ENCODE assay signal across 8 cellular contexts in genomic region chr4:70703695-70704332, GRCh38. TPM values are rescaled to one million over a fixed set of nuclear protein-coding genes. Genes with fewer than 3 reads are reported as not detected.
DNase-seq lines count a peak whose midpoint lies in the region; ATAC-seq and TF ChIP-seq lines count a peak whose summit lies in the region.

No MANE protein-coding gene starts in this region.

- peak; percentile 5 for ATAC-seq in GM21381 (IDR thresholded peaks at IDR 0.05; ENCODE audit: unreplicated experiment)
- ATAC-seq in left lung: peak; percentile 13
- no peak for ATAC-seq in HG03442 (IDR thresholded peaks at IDR 0.05; ENCODE audit: unreplicated experiment)

- H3K27me3 ChIP-seq in breast epithelium (no peaks in the 10 kb centered on the region), left lung (peaks cover 0 to 5% of the 10 kb centered on the region in 2 donors), subcutaneous abdominal adipose tissue (ENCODE audit: control insufficient read depth in 5 of 5, insufficient read depth in 4 of 5, low read length in 5 of 5) (no peaks in the 10 kb centered on the region)

- H3K9me3 ChIP-seq in breast epithelium: no peaks in the 10 kb centered on the region
- H3K9me3 ChIP-seq in left lung: no peaks in the 10 kb centered on the region
- no peaks in the 10 kb centered on the region for H3K9me3 ChIP-seq in subcutaneous abdominal adipose tissue (ENCODE audit: control insufficient read depth in 5 of 5, low read length in 5 of 5)

- H3K36me3 ChIP-seq in breast epithelium (no peaks in the 10 kb centered on the region), left lung (no peaks in the 10 kb centered on the region), subcutaneous abdominal adipose tissue (ENCODE audit: control insufficient read depth in 5 of 5, insufficient read depth in 5 of 5, low read length in 5 of 5) (no peaks in the 10 kb centered on the region)

- TF ChIP-seq CTCF in AG09309 (IDR thresholded peaks at IDR 0.05; ENCODE audit: control insufficient read depth, insufficient read depth, low read depth, low read length, missing control alignments) (no peak), breast epithelium (IDR thresholded peaks at IDR 0.05) (no peak), left lung (IDR thresholded peaks at IDR 0.05) (no peak)

- DNase-seq in AG09309 (ENCODE audit: low read depth) (no peak), NCI-H69 (lab: John Stamatoyannopoulos, UW) (peak; percentile 88), breast epithelium (ENCODE audit: low spot score in 2 of 2) (no peak), left lung (no peak), HuH-7 (ENCODE audit: low spot score) (no peak)

- H3K4me1 ChIP-seq in breast epithelium (no peaks in the 10 kb centered on the region), left lung (peaks cover 4 to 38% of the 10 kb centered on the region in 2 donors), subcutaneous abdominal adipose tissue (ENCODE audit: control insufficient read depth in 5 of 5, insufficient read depth in 5 of 5, low read length in 5 of 5) (peaks cover 7 to 21% (median 13%) of the 10 kb centered on the region in 5 donors)

- intact Hi-C loops in breast epithelium (cut with DNase I; ENCODE audit: low total_unique reads): no loop called here
- intact Hi-C loops in left lung (cut with DNase I): no loop called here

- no peak for TF ChIP-seq POLR2A in breast epithelium (IDR thresholded peaks at IDR 0.05)

- H3K4me3 ChIP-seq in AG09309 (ENCODE audit: control insufficient read depth, low read depth, low read length) (peak overlapping the region; percentile 75), breast epithelium (peak overlapping the region; percentile 86 to 92 (median 87)), left lung (peak overlapping the region; percentile 73 to 77), subcutaneous abdominal adipose tissue (ENCODE audit: low read depth in 1 of 5, low read length in 5 of 5) (peak overlapping the region; percentile 73 to 92 (median 85))

- H3K27ac ChIP-seq in breast epithelium (peak overlapping the region; percentile 94 to 98), left lung (peak overlapping the region; percentile 95 to 97), subcutaneous abdominal adipose tissue (ENCODE audit: low read depth, low read length) (peak overlapping the region; percentile 97)

- H3K9ac ChIP-seq in subcutaneous abdominal adipose tissue (ENCODE audit: low read length in 5 of 5): peak overlapping the region; percentile 86 to 100 (median 94)

RNA-seq across cellular contexts. Expression of gene UTP3, which starts 15.5 kb away (rescaled TPM):
- total RNA-seq in breast epithelium (10 to 100 TPM; 18.9 to 22.0 (median 19.3) TPM), left lung (10 to 100 TPM; 21.5 to 28.0 TPM)

RNA-seq across cellular contexts. Expression of gene RUFY3, which starts 17.9 kb away (rescaled TPM):
- total RNA-seq in breast epithelium (10 to 100 TPM; 60.0 to 95.9 (median 83.6) TPM), left lung (10 to 100 TPM; 59.9 to 65.5 TPM)

RNA-seq across cellular contexts. Expression of gene JCHAIN, which starts 37.5 kb away (rescaled TPM):
- total RNA-seq in breast epithelium (100 to 1,000 TPM in 2 of 3 donors, 10 to 100 TPM in 1; 10.1 to 700 (median 337) TPM), left lung (100 to 1,000 TPM in 1 of 2 donors, 10 to 100 TPM in 1; 92.6 to 184 TPM)
